25 cellular contexts compared by ENCODE assay signal in genomic region chr3:89787485-89787884, GRCh38.
"Had no signal": no experiment of that assay in that cellular context is flagged by ENCODE, and none has a peak within 500 bp of the region (broad histone marks: within the 10 kb centered on the region; RNA-seq: fewer than 3 reads in every experiment).

No MANE protein-coding gene starts in this region.

- H3K27me3 ChIP-seq: colonic mucosa, esophagus squamous epithelium, gastrocnemius medialis, sigmoid colon, stomach, vagina had no signal

- H3K4me3 ChIP-seq: colonic mucosa, dorsolateral prefrontal cortex, esophagus squamous epithelium, gastrocnemius medialis, lower lobe of right lung, sigmoid colon, smooth muscle cell, stomach, vagina had no signal

- H3K9me3 ChIP-seq: colonic mucosa, esophagus squamous epithelium, gastrocnemius medialis, lower lobe of right lung, sigmoid colon, stomach, vagina had no signal

- ATAC-seq: activated T-cell treated with anti-CD3 and anti-CD28 coated beads, Interleukin-2, amount 50 U/mL, for 4 hours; gastrocnemius medialis; left colon; lower lobe of right lung; naive thymus-derived CD4-positive, alpha-beta T cell; stimulated activated memory B cell treated with anti-CD40 and anti-IgM and Interleukin-4, amounts not matched to agents 10 μg/mL and 1 μg/mL and 100 μg/mL, for 72 hours; T-helper 17 cell had no signal

- H3K4me1 ChIP-seq: colonic mucosa, esophagus squamous epithelium, gastrocnemius medialis, lower lobe of right lung, sigmoid colon, stomach, vagina had no signal

- H3K27ac ChIP-seq: colonic mucosa, dorsolateral prefrontal cortex, esophagus squamous epithelium, gastrocnemius medialis, lower lobe of right lung, sigmoid colon, stomach, vagina had no signal

- H3K36me3 ChIP-seq: colonic mucosa, esophagus squamous epithelium, gastrocnemius medialis, lower lobe of right lung, sigmoid colon, stomach, vagina had no signal

- H3K4me2 ChIP-seq: smooth muscle cell had no signal

- DNase-seq: activated CD4-positive, alpha-beta T cell treated with anti-CD3 and anti-CD28 coated beads for 4 hours; activated CD4-positive, alpha-beta T cell treated with anti-CD3 and anti-CD28 coated beads, Interleukin-2, amount 50 U/mL, for 48 hours; activated CD4-positive, CD25-positive, alpha-beta regulatory T cell; activated CD8-positive, alpha-beta memory T cell treated with anti-CD3 and anti-CD28 coated beads, Interleukin-2, amount 50 U/mL, for 48 hours; activated naive CD4-positive, alpha-beta T cell; activated T-cell treated with anti-CD3 and anti-CD28 coated beads, Interleukin-2, amount 50 U/mL, for 4 hours; amniotic stem cell; colonic mucosa; dorsolateral prefrontal cortex; esophagus squamous epithelium; gastrocnemius medialis; hypothalamus; left colon; lower lobe of right lung; mesendoderm; naive thymus-derived CD4-positive, alpha-beta T cell; retina; sigmoid colon; stimulated activated CD4-positive, alpha-beta T cell treated with anti-CD3 and anti-CD28 coated beads, Interleukin-15, amount 100 ng/mL, for 24 hours; stomach; T-helper 17 cell; trophoblast cell had no signal
